Comparison of ENCODE assay signal across 18 cellular contexts in the genomic region with DNA sequence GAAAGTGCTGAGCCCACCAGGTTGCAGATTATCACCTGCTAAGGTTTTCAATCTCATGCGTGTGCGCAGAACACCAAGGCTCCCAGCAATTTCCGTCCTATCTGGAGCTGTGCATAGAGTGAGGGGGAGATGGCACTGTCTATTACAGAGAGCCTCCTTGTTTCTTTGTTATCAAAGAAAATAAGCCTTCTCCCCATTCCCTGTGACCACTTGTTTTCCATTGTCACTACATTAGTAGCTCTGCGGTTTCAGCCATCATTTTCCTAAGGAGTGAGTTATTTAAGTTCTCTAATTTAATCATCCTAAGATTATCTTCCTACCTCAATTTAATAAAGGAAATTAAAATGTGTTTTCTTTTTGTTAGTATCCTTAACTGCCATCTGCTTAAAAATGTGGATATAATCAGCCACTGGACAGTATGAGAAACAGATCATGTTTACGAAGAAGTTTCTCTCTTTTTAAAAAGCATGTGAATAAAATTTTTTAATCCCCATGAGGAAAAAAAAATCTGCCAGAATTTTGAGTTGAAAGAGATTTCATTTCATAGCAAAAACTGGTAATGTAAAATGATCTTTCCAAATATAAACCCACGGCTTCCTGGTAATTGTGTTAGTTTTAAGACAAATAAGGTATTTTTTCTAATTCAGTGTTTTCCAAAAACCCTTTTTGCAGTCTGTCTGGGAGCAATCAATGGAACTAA.
A peak's percentile ranks its signal among the peaks of the same experiment; 100 is the strongest.
DNase-seq lines count a peak whose midpoint lies in the region; TF ChIP-seq lines count a peak whose summit lies in the region.
"Had no signal": no experiment of that assay in that cellular context is flagged by ENCODE, and none has a peak within 500 bp of the region (broad histone marks: within the 10 kb centered on the region; RNA-seq: fewer than 3 reads in every experiment).

No MANE protein-coding gene starts in this region.

- peaks cover 12% of the 10 kb centered on the region for H3K4me1 Mint-ChIP-seq in HFFc6 (ENCODE audit: low read depth)
- H3K4me1 Mint-ChIP-seq: CD14-positive monocyte had no signal

- POLR2A ChIA-PET in OCI-LY7 (lab: Charles Lee) = interaction anchor here (1.2 kb wide), 1 partner anchor 16 kb away, joined by 5 read pairs; no protein-coding TSS in a partner anchor

- H3K36me3 ChIP-seq in OCI-LY7 (ENCODE audit: insufficient read depth, low read length) (no peaks in the 10 kb centered on the region; the same call in 1 of the 2 replicates), esophagus muscularis mucosa (no peaks in the 10 kb centered on the region), adrenal gland (replicated peaks in 1 of 2) (no peaks in the 10 kb centered on the region)
- H3K36me3 ChIP-seq: Peyer's patch had no signal

- H3K27ac ChIP-seq in OCI-LY7 (ENCODE audit: low read depth, low read length, poor library complexity, severe bottlenecking) (no peak overlapping the region), esophagus muscularis mucosa (replicated peaks in 1 of 4) (no peak overlapping the region), substantia nigra (ENCODE audit: low read depth, low read length, poor library complexity, severe bottlenecking) (peak overlapping the region; percentile 28), adrenal gland (no peak overlapping the region)
- H3K27ac ChIP-seq: Peyer's patch, SK-N-MC had no signal

- H3K27me3 Mint-ChIP-seq in HFFc6 (ENCODE audit: insufficient read depth) = peaks cover 2% of the 10 kb centered on the region; the same call in 1 of the 2 replicates

- H3K4me2 ChIP-seq in OCI-LY7 (ENCODE audit: low read length) = no peak overlapping the region

- H3K79me2 ChIP-seq in OCI-LY7 (ENCODE audit: insufficient read depth, low read depth, low read length) = no peaks in the 10 kb centered on the region

- peaks cover 6% of the 10 kb centered on the region for H3K4me1 ChIP-seq in OCI-LY7 (ENCODE audit: insufficient read depth, low read length, poor library complexity, severe bottlenecking)
- no peaks in the 10 kb centered on the region for H3K4me1 ChIP-seq in esophagus muscularis mucosa
- peaks cover 0 to 4% of the 10 kb centered on the region in 2 donors for H3K4me1 ChIP-seq in adrenal gland (replicated peaks in 1 of 2)

- CTCF ChIA-PET in OCI-LY7 (lab: Charles Lee; ENCODE audit: unreplicated experiment) = no interaction called here

- BruUV-seq in OCI-LY7 (replicated peaks; lab: Mats Ljungman, UMichigan) = no TSS peak

- H3K4me3 ChIP-seq in OCI-LY7 (ENCODE audit: low read depth, low read length, poor library complexity, severe bottlenecking) (no peak overlapping the region), esophagus muscularis mucosa (no peak overlapping the region), adrenal gland (no peak overlapping the region)
- H3K4me3 ChIP-seq: Peyer's patch, SK-N-MC had no signal

- TF ChIP-seq CTCF in OCI-LY7 (conservative IDR thresholded peaks at IDR 0.05; ENCODE audit: low read length) (no peak), esophagus muscularis mucosa (IDR thresholded peaks at IDR 0.05) (no peak), HFFc6 (IDR thresholded peaks at IDR 0.05) (no peak), adrenal gland (IDR thresholded peaks at IDR 0.05) (no peak)

- no peaks in the 10 kb centered on the region for H3K36me3 Mint-ChIP-seq in HFFc6 (ENCODE audit: low read depth)
- H3K36me3 Mint-ChIP-seq: CD14-positive monocyte had no signal

- 86% methylated on average over 6 of the region's 6 CpGs for WGBS in esophagus muscularis mucosa
- 80 to 89% (median 85%) methylated on average over 6 of the region's 6 CpGs for WGBS in adrenal gland, 4 donors

- intact Hi-C loops in OCI-LY7 (cut with micrococcal nuclease; ENCODE audit: unreplicated experiment) (no loop called here), esophagus muscularis mucosa (cut with DNase I) (no loop called here), adrenal gland (cut with DNase I) (no loop called here)

- no peak for TF ChIP-seq EP300 in esophagus muscularis mucosa (IDR thresholded peaks at IDR 0.05)

- H4K20me1 ChIP-seq in OCI-LY7 (ENCODE audit: insufficient read depth, low read length) = no peaks in the 10 kb centered on the region

- H3K9me3 ChIP-seq in OCI-LY7 (ENCODE audit: low read length) = no peaks in the 10 kb centered on the region
- H3K9me3 ChIP-seq in esophagus muscularis mucosa = peaks cover 0 to 5% (median 0%) of the 10 kb centered on the region in 4 donors
- H3K9me3 ChIP-seq in adrenal gland (replicated peaks in 1 of 3) = no peaks in the 10 kb centered on the region
- H3K9me3 ChIP-seq: Peyer's patch had no signal

- H3K27me3 ChIP-seq in esophagus muscularis mucosa (no peaks in the 10 kb centered on the region), adrenal gland (no peaks in the 10 kb centered on the region)
- H3K27me3 ChIP-seq: Peyer's patch had no signal

- TF ChIP-seq POLR2A in esophagus muscularis mucosa (IDR thresholded peaks at IDR 0.05; ENCODE audit: low read depth) (no peak), adrenal gland (IDR thresholded peaks at IDR 0.05) (no peak)

- H2AFZ ChIP-seq in OCI-LY7 (ENCODE audit: low read length) = peak overlapping the region; percentile 10; the same call in 1 of the 2 replicates

- H3K27ac Mint-ChIP-seq in HFFc6 = no peak overlapping the region
- H3K27ac Mint-ChIP-seq: CD14-positive monocyte had no signal

- H3K4me3 Mint-ChIP-seq in HFFc6 = no peak overlapping the region
- H3K4me3 Mint-ChIP-seq: CD14-positive monocyte had no signal

- H3K9me2 ChIP-seq in OCI-LY7 (ENCODE audit: insufficient read depth, low read length) = no peaks in the 10 kb centered on the region

- H3K9me3 Mint-ChIP-seq in HFFc6 = no peaks in the 10 kb centered on the region; the same call in 1 of the 2 replicates

- DNase-seq in OCI-LY7 (ENCODE audit: low spot score) = no peak
- peak; percentile 57 for DNase-seq in esophagus muscularis mucosa (ENCODE audit: extremely low spot score)
- DNase-seq in medulla oblongata (ENCODE audit: extremely low spot score) = peak; percentile 64
- peak in 4 of 49 donors; percentile 2 to 19 (median 11) for DNase-seq in substantia nigra (lab: John Stamatoyannopoulos, UW)
- DNase-seq in HuH-7 (ENCODE audit: low spot score) = no peak
- DNase-seq in HFFc6 = no peak
- DNase-seq in adrenal gland = no peak
- DNase-seq: GF-D8, H7, KG1, NCI-H1436, NCI-H2029 treated with DMSO at 0.1 percent for 48 hours, NCI-H2171 treated with DMSO at 0.1 percent for 48 hours, NCI-H510A, NCI-H774, Peyer's patch had no signal

Comparison
In these comparisons a context has a peak if more than half of its experiments do, and no peak if none do; other contexts are left out.
1. DNase-seq: peak in esophagus muscularis mucosa (single experiment) and medulla oblongata (single experiment); none in OCI-LY7 (single experiment), HuH-7 (single experiment), HFFc6 (single experiment) and adrenal gland (0 of 7).